Comparison of ENCODE assay signal across 10 cellular contexts in the genomic region with DNA sequence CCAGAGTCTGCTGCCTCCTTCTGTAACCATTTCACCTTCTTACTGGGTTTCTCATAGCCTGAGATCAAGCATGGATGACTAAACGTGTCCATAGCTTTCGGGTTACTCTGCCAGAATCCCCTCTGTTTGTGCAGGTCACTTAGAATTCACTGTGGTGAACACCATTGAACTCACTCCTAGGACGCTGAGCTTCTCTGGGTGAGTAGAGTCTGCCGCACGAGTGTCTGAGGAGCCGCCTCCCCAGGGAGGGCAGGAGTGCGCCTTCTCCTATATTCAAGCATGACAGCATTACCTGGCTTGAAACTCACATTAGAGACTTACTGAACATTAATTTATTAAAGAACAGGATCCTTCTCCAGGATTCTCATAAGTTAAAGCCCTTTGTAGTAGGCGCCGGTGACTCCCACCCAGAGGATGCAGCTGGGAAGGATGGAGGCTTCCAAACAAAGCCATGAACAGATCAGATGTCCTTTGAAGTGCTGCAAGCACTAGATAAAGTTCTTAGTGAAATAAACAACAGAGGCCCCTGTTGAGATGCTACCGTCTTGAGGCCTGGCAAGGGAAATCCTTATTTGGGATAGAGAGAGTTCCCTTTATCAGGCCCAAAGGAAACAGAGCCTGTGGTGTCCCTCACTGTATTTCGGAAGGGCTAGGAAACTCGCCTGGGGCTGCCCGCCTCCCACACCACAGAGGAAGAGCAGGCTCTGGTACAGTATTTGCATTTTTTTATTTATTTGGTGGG.
DNase-seq lines count a peak whose midpoint lies in the region; ATAC-seq and TF ChIP-seq lines count a peak whose summit lies in the region.
"Had no signal": no experiment of that assay in that cellular context is flagged by ENCODE, and none has a peak within 500 bp of the region (broad histone marks: within the 10 kb centered on the region; RNA-seq: fewer than 3 reads in every experiment).

No MANE protein-coding gene starts in this region.

- H3K36me3 ChIP-seq in BLaER1 (peaks cover 16% of the 10 kb centered on the region; the same call in 1 of the 2 replicates), HUES48 (ENCODE audit: control insufficient read depth, insufficient read depth, low read length) (no peaks in the 10 kb centered on the region), testis (ENCODE audit: low read depth, missing control alignments) (no peaks in the 10 kb centered on the region)

- no peak for TF ChIP-seq POLR2A in testis (IDR thresholded peaks at IDR 0.05)

- H3K9ac ChIP-seq in BLaER1 (no peak overlapping the region), HUES48 (ENCODE audit: low read depth, low read length) (no peak overlapping the region)

- 57 to 61% methylated on average over 12 to 13 of the region's 13 CpGs for WGBS in testis, 2 donors

- ATAC-seq in activated CD8-positive, alpha-beta T cell treated with anti-CD3 and anti-CD28 coated beads, Interleukin-2, amount 10 ng/mL, durations not matched to agents 7 days and 5 days = no peak
- ATAC-seq in HG02981 (IDR thresholded peaks at IDR 0.05; ENCODE audit: unreplicated experiment) = no peak
- ATAC-seq: Panc1 had no signal

- H3K4me1 Mint-ChIP-seq in activated CD8-positive, alpha-beta T cell treated with anti-CD3 and anti-CD28 coated beads, Interleukin-2, amount 10 ng/mL, durations not matched to agents 7 days and 5 days (ENCODE audit: low read depth) = peaks cover 77% of the 10 kb centered on the region

- intact Hi-C loops in testis (cut with DNase I; ENCODE audit: low total_unique reads) = no loop called here

- no peak overlapping the region for H3K4me3 Mint-ChIP-seq in activated CD8-positive, alpha-beta T cell treated with anti-CD3 and anti-CD28 coated beads, Interleukin-2, amount 10 ng/mL, durations not matched to agents 7 days and 5 days

- no peak overlapping the region for H3K27ac ChIP-seq in BLaER1
- peak overlapping the region; percentile 89 for H3K27ac ChIP-seq in HUES48 (ENCODE audit: low read depth, low read length)
- no peak overlapping the region for H3K27ac ChIP-seq in testis
- H3K27ac ChIP-seq: coronary artery had no signal

- peak overlapping the region; percentile 81 for H3K4me2 ChIP-seq in BLaER1

- no peaks in the 10 kb centered on the region for H3K27me3 ChIP-seq in BLaER1
- no peaks in the 10 kb centered on the region for H3K27me3 ChIP-seq in HUES48 (ENCODE audit: control insufficient read depth, insufficient read depth, low read length)
- no peaks in the 10 kb centered on the region for H3K27me3 ChIP-seq in testis

- no peak for DNase-seq in activated CD8-positive, alpha-beta T cell treated with anti-CD3 and anti-CD28 coated beads, Interleukin-2, amount 10 ng/mL, durations not matched to agents 7 days and 5 days
- DNase-seq in kidney tubule cell (ENCODE audit: low spot score) (peak; percentile 22), NCI-H1105 (lab: John Stamatoyannopoulos, UW) (no peak), testis (no peak), AG20443 (ENCODE audit: low spot score) (no peak)

- no peaks in the 10 kb centered on the region for H3K9me3 Mint-ChIP-seq in activated CD8-positive, alpha-beta T cell treated with anti-CD3 and anti-CD28 coated beads, Interleukin-2, amount 10 ng/mL, durations not matched to agents 7 days and 5 days (ENCODE audit: insufficient read depth)

- no peak overlapping the region for H3K4me3 ChIP-seq in BLaER1
- no peak overlapping the region for H3K4me3 ChIP-seq in HUES48 (ENCODE audit: low read depth, low read length)
- H3K4me3 ChIP-seq in testis = no peak overlapping the region
- H3K4me3 ChIP-seq: coronary artery had no signal

- no peaks in the 10 kb centered on the region for H3K9me3 ChIP-seq in BLaER1
- H3K9me3 ChIP-seq in HUES48 (ENCODE audit: control insufficient read depth, insufficient read depth, low read length) = no peaks in the 10 kb centered on the region
- H3K9me3 ChIP-seq in testis = no peaks in the 10 kb centered on the region

- CTCF ChIA-PET in activated CD8-positive, alpha-beta T cell treated with anti-CD3 and anti-CD28 coated beads, Interleukin-2, amount 10 ng/mL, durations not matched to agents 7 days and 5 days (lab: Charles Lee) = interaction anchor here (0.6 to 5.4 kb wide), 11 partner anchors 12 to 265 kb away, joined by 3 to 25 read pairs (median 3); no protein-coding TSS in a partner anchor

- TF ChIP-seq CTCF in testis (IDR thresholded peaks at IDR 0.05) = no peak

- POLR2A ChIA-PET in activated CD8-positive, alpha-beta T cell treated with anti-CD3 and anti-CD28 coated beads, Interleukin-2, amount 10 ng/mL, durations not matched to agents 7 days and 5 days (lab: Charles Lee) = no interaction called here

- peak overlapping the region; percentile 58 for H3K27ac Mint-ChIP-seq in activated CD8-positive, alpha-beta T cell treated with anti-CD3 and anti-CD28 coated beads, Interleukin-2, amount 10 ng/mL, durations not matched to agents 7 days and 5 days

- H3K36me3 Mint-ChIP-seq in activated CD8-positive, alpha-beta T cell treated with anti-CD3 and anti-CD28 coated beads, Interleukin-2, amount 10 ng/mL, durations not matched to agents 7 days and 5 days (ENCODE audit: low read depth) = peaks cover 14% of the 10 kb centered on the region

- H3K4me1 ChIP-seq in BLaER1 (peaks cover 85% of the 10 kb centered on the region), HUES48 (ENCODE audit: control insufficient read depth, insufficient read depth, low read length) (peaks cover 49% of the 10 kb centered on the region), testis (peaks cover 11% of the 10 kb centered on the region)

- peaks cover 100% of the 10 kb centered on the region for H4K20me1 ChIP-seq in BLaER1

- H3K27me3 Mint-ChIP-seq in activated CD8-positive, alpha-beta T cell treated with anti-CD3 and anti-CD28 coated beads, Interleukin-2, amount 10 ng/mL, durations not matched to agents 7 days and 5 days (ENCODE audit: low read depth) = no peaks in the 10 kb centered on the region
